In genomic region chr1:16145030-16145987, GRCh38 we compare ENCODE assay signal across 8 cellular contexts. TPM values are rescaled to one million over a fixed set of nuclear protein-coding genes. Genes with fewer than 3 reads are reported as not detected.
A peak's percentile ranks its signal among the peaks of the same experiment; 100 is the strongest.
DNase-seq lines count a peak whose midpoint lies in the region; ATAC-seq, FAIRE-seq and TF ChIP-seq lines count a peak whose summit lies in the region.

No MANE protein-coding gene starts in this region.

- DNase-seq in HT1080 (ENCODE audit: low read depth) (peak; percentile 95), astrocyte (ENCODE audit: low read depth) (peak; percentile 88), spleen (peak; percentile 89), cerebellar nuclear complex (lab: John Stamatoyannopoulos, UW) (no peak), OCI-LY7 (ENCODE audit: low spot score) (no peak), T-helper 1 cell (no peak)

- intact Hi-C loops in spleen (cut with DNase I; ENCODE audit: low total_unique reads) (no loop called here), OCI-LY7 (cut with micrococcal nuclease; ENCODE audit: unreplicated experiment) (no loop called here)

- no peak overlapping the region for H2AFZ ChIP-seq in astrocyte (ENCODE audit: low read depth, low read length)
- no peak overlapping the region for H2AFZ ChIP-seq in OCI-LY7 (ENCODE audit: low read length)

- CTCF ChIA-PET in OCI-LY7 (lab: Charles Lee; ENCODE audit: unreplicated experiment): no interaction called here

- no peaks in the 10 kb centered on the region for H3K9me3 Mint-ChIP-seq in astrocyte (ENCODE audit: unreplicated experiment)

- H3K9me3 ChIP-seq in astrocyte (ENCODE audit: insufficient read depth, low read depth, low read length): no peaks in the 10 kb centered on the region
- H3K9me3 ChIP-seq in iPS-15b (ENCODE audit: control insufficient read depth, insufficient read depth, low read length): no peaks in the 10 kb centered on the region
- no peaks in the 10 kb centered on the region for H3K9me3 ChIP-seq in spleen
- H3K9me3 ChIP-seq in OCI-LY7 (ENCODE audit: low read length): no peaks in the 10 kb centered on the region

- H3K79me2 ChIP-seq in astrocyte (ENCODE audit: insufficient read depth, low read length) (peaks cover 86% of the 10 kb centered on the region), OCI-LY7 (ENCODE audit: insufficient read depth, low read depth, low read length) (no peaks in the 10 kb centered on the region)

- peak overlapping the region; percentile 42 for H3K4me3 ChIP-seq in astrocyte (ENCODE audit: insufficient read depth, low read depth, low read length)
- peak overlapping the region; percentile 38 for H3K4me3 ChIP-seq in iPS-15b (ENCODE audit: low read depth, low read length)
- H3K4me3 ChIP-seq in spleen: peak overlapping the region in 2 of 8 donors; percentile 13 to 28
- H3K4me3 ChIP-seq in OCI-LY7 (ENCODE audit: low read depth, low read length, poor library complexity, severe bottlenecking): no peak overlapping the region

- no TSS peak for BruUV-seq in OCI-LY7 (replicated peaks; lab: Mats Ljungman, UMichigan)

- TF ChIP-seq POLR2A in spleen (IDR thresholded peaks at IDR 0.05): no peak

- H3K27ac Mint-ChIP-seq in astrocyte (ENCODE audit: unreplicated experiment): peak overlapping the region; percentile 95

- H3K9ac ChIP-seq in astrocyte (ENCODE audit: low read length) (peak overlapping the region; percentile 79), iPS-15b (ENCODE audit: low read depth, low read length) (no peak overlapping the region)

- H3K4me1 ChIP-seq in astrocyte (ENCODE audit: insufficient read depth, low read length): peaks cover 84% of the 10 kb centered on the region
- peaks cover 21% of the 10 kb centered on the region for H3K4me1 ChIP-seq in iPS-15b (ENCODE audit: control insufficient read depth, insufficient read depth, low read length)
- peaks cover 26 to 93% (median 67%) of the 10 kb centered on the region in 6 donors for H3K4me1 ChIP-seq in spleen
- H3K4me1 ChIP-seq in OCI-LY7 (ENCODE audit: insufficient read depth, low read length, poor library complexity, severe bottlenecking): no peaks in the 10 kb centered on the region

- FAIRE-seq in astrocyte (lab: Jason Lieb, UNC): no peak

- peak overlapping the region; percentile 85 for H3K4me2 ChIP-seq in astrocyte (ENCODE audit: low read length)
- no peak overlapping the region for H3K4me2 ChIP-seq in OCI-LY7 (ENCODE audit: low read length)

- peaks cover 28% of the 10 kb centered on the region for H3K36me3 Mint-ChIP-seq in astrocyte (ENCODE audit: low read depth, unreplicated experiment)

- peaks cover 74% of the 10 kb centered on the region for H4K20me1 ChIP-seq in astrocyte (ENCODE audit: insufficient read depth, low read length)
- no peaks in the 10 kb centered on the region; the same call in 1 of the 2 replicates for H4K20me1 ChIP-seq in OCI-LY7 (ENCODE audit: insufficient read depth, low read length)

- no peaks in the 10 kb centered on the region for H3K27me3 Mint-ChIP-seq in astrocyte (ENCODE audit: low read depth, unreplicated experiment)

- H3K9me2 ChIP-seq in OCI-LY7 (ENCODE audit: insufficient read depth, low read length): no peaks in the 10 kb centered on the region

- H3K27me3 ChIP-seq in astrocyte (ENCODE audit: insufficient read depth, low read length) (no peaks in the 10 kb centered on the region), iPS-15b (ENCODE audit: control insufficient read depth, insufficient read depth, low read length) (no peaks in the 10 kb centered on the region), spleen (replicated peaks in 1 of 7) (peaks cover 0 to 26% (median 0%) of the 10 kb centered on the region in 7 donors)

- peak overlapping the region; percentile 96 for H3K27ac ChIP-seq in astrocyte (ENCODE audit: low read depth, low read length)
- H3K27ac ChIP-seq in spleen: peak overlapping the region; percentile 73 to 88 (median 81)
- no peak overlapping the region for H3K27ac ChIP-seq in OCI-LY7 (ENCODE audit: low read depth, low read length, poor library complexity, severe bottlenecking)

- 49 to 73% (median 65%) methylated on average over 16 to 28 of the region's 28 CpGs for WGBS in spleen, 5 donors

- H3K36me3 ChIP-seq in astrocyte (ENCODE audit: insufficient read depth, low read length): peaks cover 49% of the 10 kb centered on the region
- H3K36me3 ChIP-seq in iPS-15b (ENCODE audit: control insufficient read depth, insufficient read depth, low read length): peaks cover 33% of the 10 kb centered on the region
- peaks cover 0 to 32% (median 4%) of the 10 kb centered on the region in 6 donors for H3K36me3 ChIP-seq in spleen
- no peaks in the 10 kb centered on the region for H3K36me3 ChIP-seq in OCI-LY7 (ENCODE audit: insufficient read depth, low read length)

- H3K4me3 Mint-ChIP-seq in astrocyte (ENCODE audit: unreplicated experiment): peak overlapping the region; percentile 71

- peaks cover 52% of the 10 kb centered on the region for H3K4me1 Mint-ChIP-seq in astrocyte (ENCODE audit: low read depth, unreplicated experiment)

- POLR2A ChIA-PET in OCI-LY7 (lab: Charles Lee): no interaction called here

- no peak for ATAC-seq in HG02884 (IDR thresholded peaks at IDR 0.05; ENCODE audit: unreplicated experiment)

- TF ChIP-seq CTCF in astrocyte (IDR thresholded peaks at IDR 0.05; ENCODE audit: insufficient read depth, low read depth, low read length) (no peak), spleen (IDR thresholded peaks at IDR 0.05 in 8 of 11, conservative IDR thresholded peaks at IDR 0.05 in 3 of 11) (no peak), OCI-LY7 (conservative IDR thresholded peaks at IDR 0.05; ENCODE audit: low read length) (no peak)

RNA-seq across cellular contexts. Expression of gene EPHA2, which starts 10.6 kb away (rescaled TPM):
- 99.1 and 114 TPM in 2 replicates for total RNA-seq in HT1080 (2014; rRNA removed; shearing (Covaris generic))
- polyA plus RNA-seq in HT1080 (2015; cell fraction: cytosol; rRNA removed): 162 and 178 TPM in 2 replicates
- 370 and 375 TPM in 2 replicates for polyA plus RNA-seq in HT1080 (2015; cell fraction: nucleus; rRNA removed)
- total RNA-seq in astrocyte (117 and 140 TPM in 2 replicates), spleen (10 to 100 TPM; 10.6 to 35.7 (median 17.1) TPM), OCI-LY7 (2022) (0.15 TPM in 1 of 2 replicates, not detected in the other)
- 1 to 10 TPM; 2.0 to 7.4 (median 2.6) TPM for polyA plus RNA-seq in spleen
- total RNA-seq in OCI-LY7 (2014; rRNA removed; shearing (Covaris generic)): not detected in 2 replicates

Comparison
In these comparisons a context has a peak if more than half of its experiments do, and no peak if none do; other contexts are left out.
1. DNase-seq: peak in HT1080 (single experiment), astrocyte (single experiment) and spleen (single experiment); none in cerebellar nuclear complex (0 of 2), OCI-LY7 (single experiment) and T-helper 1 cell (0 of 5).
2. RNA of gene EPHA2, which starts 10.6 kb away (total RNA-seq): 117 to 140 TPM in astrocyte, 99.1 to 114 TPM in HT1080 and 10.6 to 35.7 TPM in spleen; 0.15 TPM in OCI-LY7; every median in the first group is over 10 times any median in the second.